ENCODE assay signal across 8 cellular contexts in genomic region chr19:17579523-17580244, GRCh38. TPM values are rescaled to one million over a fixed set of nuclear protein-coding genes. Genes with fewer than 3 reads are reported as not detected.
DNase-seq lines count a peak whose midpoint lies in the region; ATAC-seq, FAIRE-seq and TF ChIP-seq lines count a peak whose summit lies in the region.

No MANE protein-coding gene starts in this region.

- H4K20me1 ChIP-seq in DOHH2 (ENCODE audit: control insufficient read depth, insufficient read depth, low read depth, low read length) (peaks cover 17% of the 10 kb centered on the region), endothelial cell of umbilical vein (replicated peaks; ENCODE audit: control insufficient read depth, extremely low read depth, insufficient read depth, low read length) (no peaks in the 10 kb centered on the region)

- H3K4me1 Mint-ChIP-seq in naive thymus-derived CD4-positive, alpha-beta T cell, result peaks cover 0 to 9% (median 0%) of the 10 kb centered on the region in 7 donors

- H3K9me3 Mint-ChIP-seq in naive thymus-derived CD4-positive, alpha-beta T cell, result no peaks in the 10 kb centered on the region

- H3K27ac Mint-ChIP-seq in naive thymus-derived CD4-positive, alpha-beta T cell, result peak overlapping the region in 5 of 9 donors; percentile 37 to 68 (median 59)

- H3K4me1 ChIP-seq in DOHH2 (ENCODE audit: control insufficient read depth, low read length) (peaks cover 8% of the 10 kb centered on the region), SJSA1 (replicated peaks) (no peaks in the 10 kb centered on the region), endothelial cell of umbilical vein (ENCODE audit: control insufficient read depth, extremely low read depth, insufficient read depth, low read length) (no peaks in the 10 kb centered on the region)
- H3K4me1 ChIP-seq in naive thymus-derived CD4-positive, alpha-beta T cell (ENCODE audit: control insufficient read depth in 2 of 2, insufficient read depth in 2 of 2, low read length in 2 of 2), result no peaks in the 10 kb centered on the region

- peak; percentile 30 to 70 for DNase-seq in SJSA1 (ENCODE audit: low read depth in 1 of 2, low spot score in 2 of 2)
- DNase-seq in endothelial cell of umbilical vein (ENCODE audit: low read depth, low spot score), result peak; percentile 39
- DNase-seq in naive thymus-derived CD4-positive, alpha-beta T cell, result peak in 3 of 9 donors; percentile 15 to 48 (median 30)
- no peak for DNase-seq in NCI-H2081 treated with DMSO at 0.1 percent for 48 hours (lab: John Stamatoyannopoulos, UW)

- H3K27me3 ChIP-seq in DOHH2 (ENCODE audit: control insufficient read depth, low read length) (no peaks in the 10 kb centered on the region), SJSA1 (replicated peaks) (0 out of 2 replicates have a peak, but pooled peaks cover 2% of the 10 kb centered on the region), endothelial cell of umbilical vein (ENCODE audit: control insufficient read depth in 2 of 2, insufficient read depth in 2 of 2, low read length in 2 of 2) (no peaks in the 10 kb centered on the region)
- H3K27me3 ChIP-seq in naive thymus-derived CD4-positive, alpha-beta T cell (ENCODE audit: control insufficient read depth in 2 of 2, insufficient read depth in 2 of 2, low read length in 2 of 2), result no peaks in the 10 kb centered on the region

- H3K9ac ChIP-seq in endothelial cell of umbilical vein (replicated peaks; ENCODE audit: extremely low read depth, insufficient read depth, low read length), result no peak overlapping the region

- H3K4me3 ChIP-seq in DOHH2 (ENCODE audit: low read length) (0 out of 2 replicates have a peak overlapping the region, but pooled peaks have one; percentile 6), SJSA1 (no peak overlapping the region), endothelial cell of umbilical vein (replicated peaks in 1 of 3; ENCODE audit: insufficient read depth in 1 of 3, low read depth in 1 of 3, low read length in 3 of 3) (no peak overlapping the region)
- H3K4me3 ChIP-seq in naive thymus-derived CD4-positive, alpha-beta T cell (ENCODE audit: low read length), result no peak overlapping the region

- no peaks in the 10 kb centered on the region for H3K9me2 ChIP-seq in DOHH2 (replicated peaks; ENCODE audit: control insufficient read depth, low read length)

- ATAC-seq in HG02759 (IDR thresholded peaks at IDR 0.05; ENCODE audit: unreplicated experiment), result peak; percentile 42
- ATAC-seq in naive thymus-derived CD4-positive, alpha-beta T cell, result peak; percentile 77
- no peak for ATAC-seq in GM18858 (IDR thresholded peaks at IDR 0.05; ENCODE audit: unreplicated experiment)
- ATAC-seq in GM21447 (IDR thresholded peaks at IDR 0.05; ENCODE audit: unreplicated experiment), result no peak

- H3K27ac ChIP-seq in DOHH2 (ENCODE audit: low read depth, low read length) (no peak overlapping the region), SJSA1 (no peak overlapping the region), endothelial cell of umbilical vein (ENCODE audit: insufficient read depth, low read depth, low read length) (no peak overlapping the region)
- no peak overlapping the region for H3K27ac ChIP-seq in naive thymus-derived CD4-positive, alpha-beta T cell (ENCODE audit: low read depth, low read length)

- CTCF ChIA-PET in endothelial cell of umbilical vein (lab: Charles Lee), result interaction anchor here (1.2 to 1.8 kb wide), 4 partner anchors 9 to 187 kb away, joined by 3 to 10 read pairs (median 4); no protein-coding TSS in a partner anchor
- CTCF ChIA-PET in naive thymus-derived CD4-positive, alpha-beta T cell (lab: Charles Lee), result interaction anchor here (0.8 kb wide), 1 partner anchor 84 kb away, joined by 3 read pairs; no protein-coding TSS in a partner anchor

- BruUV-seq in endothelial cell of umbilical vein (replicated peaks; lab: Mats Ljungman, UMichigan), result no TSS peak

- POLR2A ChIA-PET in endothelial cell of umbilical vein (lab: Charles Lee), result interaction anchor here (0.5 kb wide), 1 partner anchor 13 kb away, joined by 4 read pairs; no protein-coding TSS in a partner anchor
- POLR2A ChIA-PET in naive thymus-derived CD4-positive, alpha-beta T cell (lab: Charles Lee), result no interaction called here

- H3K4me3 Mint-ChIP-seq in naive thymus-derived CD4-positive, alpha-beta T cell, result no peak overlapping the region

- peaks cover 0 to 28% (median 6%) of the 10 kb centered on the region in 5 donors for H3K36me3 Mint-ChIP-seq in naive thymus-derived CD4-positive, alpha-beta T cell

- H3K9me1 ChIP-seq in endothelial cell of umbilical vein (replicated peaks; ENCODE audit: control insufficient read depth, extremely low read depth, insufficient read depth, low read length), result no peaks in the 10 kb centered on the region

- H3F3A ChIP-seq in DOHH2 (ENCODE audit: control insufficient read depth, insufficient read depth), result no peaks in the 10 kb centered on the region; the same call in 1 of the 2 replicates

- no peak overlapping the region for H2AFZ ChIP-seq in endothelial cell of umbilical vein (ENCODE audit: low read depth, low read length)

- intact Hi-C loops in endothelial cell of umbilical vein (cut with micrococcal nuclease), result no loop called here
- intact Hi-C loops in naive thymus-derived CD4-positive, alpha-beta T cell (cut with micrococcal nuclease), result no loop called here

- peak overlapping the region; percentile 9; the same call in 1 of the 2 replicates for H3K4me2 ChIP-seq in DOHH2 (ENCODE audit: low read length)
- H3K4me2 ChIP-seq in endothelial cell of umbilical vein (ENCODE audit: insufficient read depth, low read length), result no peak overlapping the region

- H3K36me3 ChIP-seq in DOHH2 (ENCODE audit: control insufficient read depth, low read length) (peaks cover 68% of the 10 kb centered on the region), SJSA1 (peaks cover 57% of the 10 kb centered on the region), endothelial cell of umbilical vein (ENCODE audit: control insufficient read depth in 2 of 2, extremely low read depth in 1 of 2, insufficient read depth in 2 of 2, low read length in 2 of 2) (peaks cover 22 to 61% of the 10 kb centered on the region in 2 experiments)
- H3K36me3 ChIP-seq in naive thymus-derived CD4-positive, alpha-beta T cell (ENCODE audit: control insufficient read depth in 2 of 3, insufficient read depth in 3 of 3, low read length in 3 of 3), result peaks cover 0 to 73% (median 16%) of the 10 kb centered on the region in 3 experiments

- H3K79me2 ChIP-seq in DOHH2 (ENCODE audit: control insufficient read depth, low read length), result peaks cover 7% of the 10 kb centered on the region; the same call in 1 of the 2 replicates
- no peaks in the 10 kb centered on the region for H3K79me2 ChIP-seq in endothelial cell of umbilical vein (ENCODE audit: control insufficient read depth, insufficient read depth, low read length)

- no peak for TF ChIP-seq CTCF in DOHH2 (IDR thresholded peaks at IDR 0.05; ENCODE audit: low read depth, low read length, poor library complexity, severe bottlenecking)
- TF ChIP-seq CTCF in endothelial cell of umbilical vein (IDR thresholded peaks at IDR 0.05; ENCODE audit: extremely low read depth in 1 of 2, insufficient read depth in 1 of 2, low read depth in 1 of 2, low read length in 2 of 2), result no peak

- no peak for TF ChIP-seq POLR2A in endothelial cell of umbilical vein (IDR thresholded peaks at IDR 0.05; ENCODE audit: low read depth, low read length)

- peak; percentile 79 for FAIRE-seq in endothelial cell of umbilical vein (lab: Jason Lieb, UNC)

- dilution Hi-C loops in endothelial cell of umbilical vein (cut with MboI; ENCODE audit: extremely low pct_ligation_motif_present, low sequenced_read_pairs), result no loop called here

- no peaks in the 10 kb centered on the region for H3K9me3 ChIP-seq in DOHH2 (ENCODE audit: control insufficient read depth, insufficient read depth, low read length)
- H3K9me3 ChIP-seq in SJSA1 (replicated peaks), result no peaks in the 10 kb centered on the region
- H3K9me3 ChIP-seq in endothelial cell of umbilical vein (replicated peaks; ENCODE audit: control insufficient read depth, insufficient read depth, low read length), result no peaks in the 10 kb centered on the region
- H3K9me3 ChIP-seq in naive thymus-derived CD4-positive, alpha-beta T cell (ENCODE audit: control insufficient read depth in 2 of 3, low read length in 3 of 3), result no peaks in the 10 kb centered on the region

- H3K27me3 Mint-ChIP-seq in naive thymus-derived CD4-positive, alpha-beta T cell, result no peaks in the 10 kb centered on the region

TF ChIP-seq in endothelial cell of umbilical vein, 7 proteins besides CTCF, POLR2A, EP300 and RAD21:
- TF ChIP-seq POLR2AphosphoS5 (IDR thresholded peaks at IDR 0.05; ENCODE audit: insufficient read depth, low read depth, low read length) (peak; percentile 17), EZH2 (IDR thresholded peaks at IDR 0.05; ENCODE audit: borderline replicate concordance, low read depth, low read length, severe bottlenecking) (no peak)

RNA-seq across cellular contexts. Expression of gene COLGALT1, which starts 24.2 kb away (rescaled TPM):
- 73.9 and 114 TPM in 2 replicates for total RNA-seq in SJSA1 (2014; rRNA removed; shearing (Covaris generic))
- total RNA-seq in endothelial cell of umbilical vein, result 240 and 263 TPM in 2 replicates
- polyA plus RNA-seq in endothelial cell of umbilical vein, result 355 and 406 TPM in 2 replicates
- 190 and 205 TPM in 2 replicates for polyA plus RNA-seq in endothelial cell of umbilical vein (2011; cell fraction: cytosol; rRNA removed)
- 295 and 364 TPM in 2 replicates for polyA plus RNA-seq in endothelial cell of umbilical vein (2011; cell fraction: nucleus; rRNA removed)
- polyA plus RNA-seq in endothelial cell of umbilical vein (2012), result 145 and 196 TPM in 2 replicates
- polyA minus RNA-seq in endothelial cell of umbilical vein, result 512 and 556 TPM in 2 replicates
- 137 TPM for polyA minus RNA-seq in endothelial cell of umbilical vein (2011; cell fraction: cytosol; rRNA and poly(A)+ RNA removed)
- 109 TPM in 2 replicates for polyA minus RNA-seq in endothelial cell of umbilical vein (2011; cell fraction: nucleus; rRNA and poly(A)+ RNA removed)
- total RNA-seq in naive thymus-derived CD4-positive, alpha-beta T cell, result 10 to 100 TPM; 50.1 to 70.6 (median 61.3) TPM
- 10 to 100 TPM; 13.2 to 23.8 TPM for polyA plus RNA-seq in naive thymus-derived CD4-positive, alpha-beta T cell

Comparison
In these comparisons a context has a peak if more than half of its experiments do, and no peak if none do; other contexts are left out.
1. ATAC-seq: peak in HG02759 (single experiment) and naive thymus-derived CD4-positive, alpha-beta T cell (single experiment); none in GM18858 (single experiment) and GM21447 (single experiment).